8 cellular contexts compared by ENCODE assay signal in genomic region chr9:104386425-104387069, GRCh38.
DNase-seq lines count a peak whose midpoint lies in the region; ATAC-seq and TF ChIP-seq lines count a peak whose summit lies in the region.

No MANE protein-coding gene starts in this region.

- H3K4me3 ChIP-seq in breast epithelium = no peak overlapping the region

- TF ChIP-seq POLR2A in breast epithelium (IDR thresholded peaks at IDR 0.05) = no peak

- intact Hi-C loops in breast epithelium (cut with DNase I; ENCODE audit: low total_unique reads) = no loop called here

- H3K27ac ChIP-seq in breast epithelium = no peak overlapping the region

- ATAC-seq in GM18858 (IDR thresholded peaks at IDR 0.05; ENCODE audit: unreplicated experiment) (peak; percentile 79), HG03342 (IDR thresholded peaks at IDR 0.05; ENCODE audit: unreplicated experiment) (peak; percentile 89)

- DNase-seq in AG08395 (ENCODE audit: low spot score) (peak; percentile 15), NCI-H226 (peak; percentile 23), breast epithelium (ENCODE audit: low spot score in 2 of 2) (no peak), medulla oblongata (ENCODE audit: extremely low spot score) (peak; percentile 27), NCI-H128 (lab: John Stamatoyannopoulos, UW; ENCODE audit: unreplicated experiment) (no peak), T-helper 9 cell (no peak)

- no peaks in the 10 kb centered on the region for H3K9me3 ChIP-seq in breast epithelium

- no peaks in the 10 kb centered on the region for H3K27me3 ChIP-seq in breast epithelium

- TF ChIP-seq CTCF in breast epithelium (IDR thresholded peaks at IDR 0.05) = peak in 2 of 3 donors; percentile 27 to 43

- no peaks in the 10 kb centered on the region for H3K36me3 ChIP-seq in breast epithelium

- H3K4me1 ChIP-seq in breast epithelium = no peaks in the 10 kb centered on the region

Comparison
In these comparisons a context has a peak if more than half of its experiments do, and no peak if none do; other contexts are left out.
1. DNase-seq: peak in AG08395 (single experiment), NCI-H226 (single experiment) and medulla oblongata (single experiment); none in breast epithelium (0 of 2), NCI-H128 (single experiment) and T-helper 9 cell (single experiment).